Comparison of ENCODE assay signal across 1 cellular context in the genomic region with DNA sequence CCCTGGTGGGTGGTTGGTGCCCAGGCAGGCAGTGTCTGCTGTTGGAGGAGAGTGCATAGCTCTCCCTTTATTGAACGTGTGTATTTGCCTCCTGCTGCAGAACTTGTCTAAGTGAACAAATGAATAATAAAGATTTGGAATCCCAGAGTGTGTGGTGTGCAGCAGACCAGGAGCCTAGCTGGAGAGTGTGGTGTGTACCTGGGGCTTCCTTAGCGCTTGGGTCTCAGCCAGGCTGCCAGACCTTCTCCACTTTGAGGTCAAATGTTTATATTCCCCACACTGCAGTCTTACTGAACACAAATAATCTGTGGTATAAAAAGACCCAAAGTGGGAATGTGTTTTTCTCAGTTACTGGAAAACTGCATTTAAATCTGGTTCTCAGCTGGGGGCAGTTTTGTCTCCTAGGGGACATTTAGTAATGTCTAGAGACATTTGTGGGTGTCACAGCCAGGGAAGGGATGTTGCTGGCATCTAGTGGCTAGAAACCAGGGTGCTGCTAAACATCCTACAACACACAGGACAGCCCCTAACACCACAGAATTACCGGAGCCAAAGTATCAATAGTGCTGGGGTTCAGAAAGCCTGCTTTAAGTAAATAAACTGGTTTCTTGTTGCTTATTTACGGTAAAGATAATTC.
TF ChIP-seq lines count a peak whose summit lies in the region.

No MANE protein-coding gene starts in this region.

TF ChIP-seq in WTC11, 78 proteins besides CTCF, POLR2A, EP300 and RAD21 (continued from another document):
- TF ChIP-seq RORB (CRISPR knock-in tag; IDR thresholded peaks at IDR 0.05) = no peak
- no peak for TF ChIP-seq RELA (CRISPR knock-in tag; IDR thresholded peaks at IDR 0.05; ENCODE audit: borderline replicate concordance)
- TF ChIP-seq SOX15 (CRISPR knock-in tag; IDR thresholded peaks at IDR 0.05) = no peak
